ENCODE assay signal across 1 cellular context in the genomic region with DNA sequence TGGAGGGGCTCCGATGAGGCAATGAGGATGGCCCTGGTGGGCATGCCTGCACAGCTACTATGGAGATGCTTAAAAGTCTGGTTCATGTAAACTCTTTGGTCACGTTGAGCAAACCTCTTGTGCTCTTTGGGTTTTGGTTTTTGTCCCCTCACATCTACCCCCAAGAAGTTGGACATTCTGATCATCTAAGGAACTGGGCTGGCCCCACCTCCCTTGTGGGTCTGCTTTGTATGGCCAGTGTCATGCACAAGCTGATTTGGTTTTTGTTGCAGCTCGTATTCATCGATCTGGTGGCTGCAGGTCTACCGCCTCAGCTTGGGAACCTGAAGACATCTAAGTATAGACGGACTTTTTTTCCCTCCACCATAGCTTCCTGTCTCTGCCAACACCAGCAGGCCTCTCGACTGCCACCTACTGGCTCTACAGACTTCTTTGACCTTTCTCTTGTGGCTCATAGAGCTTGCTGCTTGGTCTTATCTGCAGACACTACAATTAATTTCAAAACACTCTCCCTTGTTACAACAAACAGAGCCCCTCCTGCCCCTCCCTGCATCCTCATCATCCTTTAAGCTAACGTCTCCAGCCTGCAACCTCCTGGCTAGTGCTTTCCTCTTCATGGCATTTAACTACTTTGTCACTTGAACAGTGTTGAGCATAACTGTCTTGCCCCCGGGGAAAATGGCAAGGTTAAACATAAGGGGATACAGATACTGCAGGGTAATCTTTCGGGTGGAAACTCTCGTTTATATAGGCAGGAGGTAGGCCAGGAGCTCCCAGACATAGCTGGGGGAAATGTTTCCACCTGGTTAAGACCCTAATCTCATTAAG.
TF ChIP-seq lines count a peak whose summit lies in the region.

No MANE protein-coding gene starts in this region.

TF ChIP-seq in K562, 482 proteins besides CTCF, POLR2A, EP300 and RAD21 (continued from another document and continues in another):
- TF ChIP-seq, protein P1, sequence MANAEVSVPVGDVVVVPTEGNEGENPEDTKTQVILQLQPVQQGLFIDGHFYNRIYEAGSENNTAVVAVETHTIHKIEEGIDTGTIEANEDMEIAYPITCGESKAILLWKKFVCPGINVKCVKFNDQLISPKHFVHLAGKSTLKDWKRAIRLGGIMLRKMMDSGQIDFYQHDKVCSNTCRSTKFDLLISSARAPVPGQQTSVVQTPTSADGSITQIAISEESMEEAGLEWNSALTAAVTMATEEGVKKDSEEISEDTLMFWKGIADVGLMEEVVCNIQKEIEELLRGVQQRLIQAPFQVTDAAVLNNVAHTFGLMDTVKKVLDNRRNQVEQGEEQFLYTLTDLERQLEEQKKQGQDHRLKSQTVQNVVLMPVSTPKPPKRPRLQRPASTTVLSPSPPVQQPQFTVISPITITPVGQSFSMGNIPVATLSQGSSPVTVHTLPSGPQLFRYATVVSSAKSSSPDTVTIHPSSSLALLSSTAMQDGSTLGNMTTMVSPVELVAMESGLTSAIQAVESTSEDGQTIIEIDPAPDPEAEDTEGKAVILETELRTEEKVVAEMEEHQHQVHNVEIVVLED (CRISPR knock-in tag; IDR thresholded peaks at IDR 0.05) = no peak
- TF ChIP-seq JUNB (CRISPR knock-in tag; conservative IDR thresholded peaks at IDR 0.05) (no peak), FOXA3 (CRISPR knock-in tag; conservative IDR thresholded peaks at IDR 0.05 in 1 of 2, IDR thresholded peaks at IDR 0.05 in 1 of 2) (no peak), PRPF4 (IDR thresholded peaks at IDR 0.05; ENCODE audit: insufficient read depth, low read depth, low read length, poor library complexity, severe bottlenecking) (no peak), CXXC5 (CRISPR knock-in tag; IDR thresholded peaks at IDR 0.05) (no peak), FOXK1 (CRISPR knock-in tag; IDR thresholded peaks at IDR 0.05; ENCODE audit: borderline replicate concordance) (0 out of 2 replicates have a peak, but pooled peaks have one; percentile 24), MTA3 (IDR thresholded peaks at IDR 0.05; ENCODE audit: borderline replicate concordance) (0 out of 2 replicates have a peak, but pooled peaks have one; percentile 42), RBM34 (IDR thresholded peaks at IDR 0.05; ENCODE audit: borderline replicate concordance, insufficient read depth, low read length) (no peak), SMAD4 (CRISPR knock-in tag; conservative IDR thresholded peaks at IDR 0.05) (no peak), ZNF780A (CRISPR knock-in tag; IDR thresholded peaks at IDR 0.05) (no peak), SREBF2 (CRISPR knock-in tag; IDR thresholded peaks at IDR 0.05) (no peak), CAMTA2 (CRISPR knock-in tag; conservative IDR thresholded peaks at IDR 0.05) (no peak), ZBTB8A (IDR thresholded peaks at IDR 0.05; ENCODE audit: partially characterized antibody) (no peak), NBN (IDR thresholded peaks at IDR 0.05; ENCODE audit: low read depth) (no peak), NEUROD1 (IDR thresholded peaks at IDR 0.05; ENCODE audit: borderline replicate concordance, low read depth, low read length, partially characterized antibody) (no peak), COPS2 (conservative IDR thresholded peaks at IDR 0.05) (no peak), SMARCC2 (IDR thresholded peaks at IDR 0.05; ENCODE audit: low read depth) (no peak), ETV5 (CRISPR knock-in tag; IDR thresholded peaks at IDR 0.05; ENCODE audit: low read depth) (no peak), BRCA1 (IDR thresholded peaks at IDR 0.05) (no peak), BRCA1 (CRISPR knock-in tag; IDR thresholded peaks at IDR 0.05) (no peak), MYNN (IDR thresholded peaks at IDR 0.05) (no peak), MYNN (CRISPR knock-in tag; IDR thresholded peaks at IDR 0.05) (no peak), SNIP1 (IDR thresholded peaks at IDR 0.05; ENCODE audit: low read depth) (no peak), POLR2AphosphoS5 (IDR thresholded peaks at IDR 0.05; ENCODE audit: control insufficient read depth, insufficient read depth, low read depth, low read length) (no peak), TEAD1 (CRISPR knock-in tag; IDR thresholded peaks at IDR 0.05) (0 out of 4 replicates have a peak, but pooled peaks of 1 of the 2 experiments have one; percentile 32), DMBX1 (CRISPR knock-in tag; IDR thresholded peaks at IDR 0.05; ENCODE audit: borderline replicate concordance) (no peak), NCOA4 (IDR thresholded peaks at IDR 0.05; ENCODE audit: partially characterized antibody) (no peak), ZNF23 (CRISPR knock-in tag; IDR thresholded peaks at IDR 0.05) (no peak), MEF2A (IDR thresholded peaks at IDR 0.05; ENCODE audit: control insufficient read depth, low read depth, low read length) (no peak), MAZ (CRISPR knock-in tag; conservative IDR thresholded peaks at IDR 0.05 in 1 of 2, IDR thresholded peaks at IDR 0.05 in 1 of 2) (no peak), NFE2L1 (tag; IDR thresholded peaks at IDR 0.05; ENCODE audit: borderline replicate concordance, low read depth) (no peak), BHLHE40 (IDR thresholded peaks at IDR 0.05; ENCODE audit: low read length) (no peak), ZNF699 (CRISPR knock-in tag; IDR thresholded peaks at IDR 0.05; ENCODE audit: insufficient replicate concordance) (no peak), ZNF311 (CRISPR knock-in tag; IDR thresholded peaks at IDR 0.05) (no peak), HDGF (IDR thresholded peaks at IDR 0.05) (no peak), BRF1 (IDR thresholded peaks at IDR 0.05; ENCODE audit: borderline replicate concordance, extremely low read depth, insufficient read length) (no peak), U2AF2 (optimal IDR thresholded peaks at IDR 0.05; ENCODE audit: low read depth, low read length) (no peak), KDM5B (IDR thresholded peaks at IDR 0.05; ENCODE audit: insufficient replicate concordance, low read depth, low read length) (no peak)
- TF ChIP-seq, protein P2, sequence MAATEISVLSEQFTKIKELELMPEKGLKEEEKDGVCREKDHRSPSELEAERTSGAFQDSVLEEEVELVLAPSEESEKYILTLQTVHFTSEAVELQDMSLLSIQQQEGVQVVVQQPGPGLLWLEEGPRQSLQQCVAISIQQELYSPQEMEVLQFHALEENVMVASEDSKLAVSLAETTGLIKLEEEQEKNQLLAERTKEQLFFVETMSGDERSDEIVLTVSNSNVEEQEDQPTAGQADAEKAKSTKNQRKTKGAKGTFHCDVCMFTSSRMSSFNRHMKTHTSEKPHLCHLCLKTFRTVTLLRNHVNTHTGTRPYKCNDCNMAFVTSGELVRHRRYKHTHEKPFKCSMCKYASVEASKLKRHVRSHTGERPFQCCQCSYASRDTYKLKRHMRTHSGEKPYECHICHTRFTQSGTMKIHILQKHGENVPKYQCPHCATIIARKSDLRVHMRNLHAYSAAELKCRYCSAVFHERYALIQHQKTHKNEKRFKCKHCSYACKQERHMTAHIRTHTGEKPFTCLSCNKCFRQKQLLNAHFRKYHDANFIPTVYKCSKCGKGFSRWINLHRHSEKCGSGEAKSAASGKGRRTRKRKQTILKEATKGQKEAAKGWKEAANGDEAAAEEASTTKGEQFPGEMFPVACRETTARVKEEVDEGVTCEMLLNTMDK (IDR thresholded peaks at IDR 0.05; ENCODE audit: borderline replicate concordance, insufficient read depth, low read depth, low read length, poor library complexity, severe bottlenecking) = peak; percentile 18
- TF ChIP-seq, protein P3, sequence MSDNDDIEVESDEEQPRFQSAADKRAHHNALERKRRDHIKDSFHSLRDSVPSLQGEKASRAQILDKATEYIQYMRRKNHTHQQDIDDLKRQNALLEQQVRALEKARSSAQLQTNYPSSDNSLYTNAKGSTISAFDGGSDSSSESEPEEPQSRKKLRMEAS (CRISPR knock-in tag; IDR thresholded peaks at IDR 0.05) = 0 out of 2 replicates have a peak, but pooled peaks have one; percentile 30
- TF ChIP-seq, protein P4, sequence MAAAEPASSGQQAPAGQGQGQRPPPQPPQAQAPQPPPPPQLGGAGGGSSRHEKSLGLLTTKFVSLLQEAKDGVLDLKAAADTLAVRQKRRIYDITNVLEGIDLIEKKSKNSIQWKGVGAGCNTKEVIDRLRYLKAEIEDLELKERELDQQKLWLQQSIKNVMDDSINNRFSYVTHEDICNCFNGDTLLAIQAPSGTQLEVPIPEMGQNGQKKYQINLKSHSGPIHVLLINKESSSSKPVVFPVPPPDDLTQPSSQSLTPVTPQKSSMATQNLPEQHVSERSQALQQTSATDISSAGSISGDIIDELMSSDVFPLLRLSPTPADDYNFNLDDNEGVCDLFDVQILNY (CRISPR knock-in tag; IDR thresholded peaks at IDR 0.05) = no peak
- TF ChIP-seq, protein P5, sequence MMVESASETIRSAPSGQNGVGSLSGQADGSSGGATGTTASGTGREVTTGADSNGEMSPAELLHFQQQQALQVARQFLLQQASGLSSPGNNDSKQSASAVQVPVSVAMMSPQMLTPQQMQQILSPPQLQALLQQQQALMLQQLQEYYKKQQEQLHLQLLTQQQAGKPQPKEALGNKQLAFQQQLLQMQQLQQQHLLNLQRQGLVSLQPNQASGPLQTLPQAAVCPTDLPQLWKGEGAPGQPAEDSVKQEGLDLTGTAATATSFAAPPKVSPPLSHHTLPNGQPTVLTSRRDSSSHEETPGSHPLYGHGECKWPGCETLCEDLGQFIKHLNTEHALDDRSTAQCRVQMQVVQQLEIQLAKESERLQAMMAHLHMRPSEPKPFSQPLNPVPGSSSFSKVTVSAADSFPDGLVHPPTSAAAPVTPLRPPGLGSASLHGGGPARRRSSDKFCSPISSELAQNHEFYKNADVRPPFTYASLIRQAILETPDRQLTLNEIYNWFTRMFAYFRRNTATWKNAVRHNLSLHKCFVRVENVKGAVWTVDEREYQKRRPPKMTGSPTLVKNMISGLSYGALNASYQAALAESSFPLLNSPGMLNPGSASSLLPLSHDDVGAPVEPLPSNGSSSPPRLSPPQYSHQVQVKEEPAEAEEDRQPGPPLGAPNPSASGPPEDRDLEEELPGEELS (CRISPR knock-in tag; IDR thresholded peaks at IDR 0.05; ENCODE audit: borderline replicate concordance) = no peak
- TF ChIP-seq, protein P6, sequence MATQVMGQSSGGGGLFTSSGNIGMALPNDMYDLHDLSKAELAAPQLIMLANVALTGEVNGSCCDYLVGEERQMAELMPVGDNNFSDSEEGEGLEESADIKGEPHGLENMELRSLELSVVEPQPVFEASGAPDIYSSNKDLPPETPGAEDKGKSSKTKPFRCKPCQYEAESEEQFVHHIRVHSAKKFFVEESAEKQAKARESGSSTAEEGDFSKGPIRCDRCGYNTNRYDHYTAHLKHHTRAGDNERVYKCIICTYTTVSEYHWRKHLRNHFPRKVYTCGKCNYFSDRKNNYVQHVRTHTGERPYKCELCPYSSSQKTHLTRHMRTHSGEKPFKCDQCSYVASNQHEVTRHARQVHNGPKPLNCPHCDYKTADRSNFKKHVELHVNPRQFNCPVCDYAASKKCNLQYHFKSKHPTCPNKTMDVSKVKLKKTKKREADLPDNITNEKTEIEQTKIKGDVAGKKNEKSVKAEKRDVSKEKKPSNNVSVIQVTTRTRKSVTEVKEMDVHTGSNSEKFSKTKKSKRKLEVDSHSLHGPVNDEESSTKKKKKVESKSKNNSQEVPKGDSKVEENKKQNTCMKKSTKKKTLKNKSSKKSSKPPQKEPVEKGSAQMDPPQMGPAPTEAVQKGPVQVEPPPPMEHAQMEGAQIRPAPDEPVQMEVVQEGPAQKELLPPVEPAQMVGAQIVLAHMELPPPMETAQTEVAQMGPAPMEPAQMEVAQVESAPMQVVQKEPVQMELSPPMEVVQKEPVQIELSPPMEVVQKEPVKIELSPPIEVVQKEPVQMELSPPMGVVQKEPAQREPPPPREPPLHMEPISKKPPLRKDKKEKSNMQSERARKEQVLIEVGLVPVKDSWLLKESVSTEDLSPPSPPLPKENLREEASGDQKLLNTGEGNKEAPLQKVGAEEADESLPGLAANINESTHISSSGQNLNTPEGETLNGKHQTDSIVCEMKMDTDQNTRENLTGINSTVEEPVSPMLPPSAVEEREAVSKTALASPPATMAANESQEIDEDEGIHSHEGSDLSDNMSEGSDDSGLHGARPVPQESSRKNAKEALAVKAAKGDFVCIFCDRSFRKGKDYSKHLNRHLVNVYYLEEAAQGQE (CRISPR knock-in tag; IDR thresholded peaks at IDR 0.05; ENCODE audit: low read depth) = no peak
- TF ChIP-seq, protein P7, sequence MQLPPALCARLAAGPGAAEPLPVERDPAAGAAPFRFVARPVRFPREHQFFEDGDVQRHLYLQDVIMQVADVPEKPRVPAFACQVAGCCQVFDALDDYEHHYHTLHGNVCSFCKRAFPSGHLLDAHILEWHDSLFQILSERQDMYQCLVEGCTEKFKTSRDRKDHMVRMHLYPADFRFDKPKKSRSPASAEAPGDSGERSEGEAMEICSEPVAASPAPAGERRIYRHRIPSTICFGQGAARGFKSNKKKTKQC (CRISPR knock-in tag; IDR thresholded peaks at IDR 0.05) = 0 out of 2 replicates have a peak, but pooled peaks have one; percentile 45
- TF ChIP-seq, protein P8, sequence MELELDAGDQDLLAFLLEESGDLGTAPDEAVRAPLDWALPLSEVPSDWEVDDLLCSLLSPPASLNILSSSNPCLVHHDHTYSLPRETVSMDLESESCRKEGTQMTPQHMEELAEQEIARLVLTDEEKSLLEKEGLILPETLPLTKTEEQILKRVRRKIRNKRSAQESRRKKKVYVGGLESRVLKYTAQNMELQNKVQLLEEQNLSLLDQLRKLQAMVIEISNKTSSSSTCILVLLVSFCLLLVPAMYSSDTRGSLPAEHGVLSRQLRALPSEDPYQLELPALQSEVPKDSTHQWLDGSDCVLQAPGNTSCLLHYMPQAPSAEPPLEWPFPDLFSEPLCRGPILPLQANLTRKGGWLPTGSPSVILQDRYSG (tag; conservative IDR thresholded peaks at IDR 0.05; ENCODE audit: low read depth) = no peak
- TF ChIP-seq, protein P9, sequence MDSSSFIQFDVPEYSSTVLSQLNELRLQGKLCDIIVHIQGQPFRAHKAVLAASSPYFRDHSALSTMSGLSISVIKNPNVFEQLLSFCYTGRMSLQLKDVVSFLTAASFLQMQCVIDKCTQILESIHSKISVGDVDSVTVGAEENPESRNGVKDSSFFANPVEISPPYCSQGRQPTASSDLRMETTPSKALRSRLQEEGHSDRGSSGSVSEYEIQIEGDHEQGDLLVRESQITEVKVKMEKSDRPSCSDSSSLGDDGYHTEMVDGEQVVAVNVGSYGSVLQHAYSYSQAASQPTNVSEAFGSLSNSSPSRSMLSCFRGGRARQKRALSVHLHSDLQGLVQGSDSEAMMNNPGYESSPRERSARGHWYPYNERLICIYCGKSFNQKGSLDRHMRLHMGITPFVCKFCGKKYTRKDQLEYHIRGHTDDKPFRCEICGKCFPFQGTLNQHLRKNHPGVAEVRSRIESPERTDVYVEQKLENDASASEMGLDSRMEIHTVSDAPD (CRISPR knock-in tag; IDR thresholded peaks at IDR 0.05) = no peak
- TF ChIP-seq, protein P10, sequence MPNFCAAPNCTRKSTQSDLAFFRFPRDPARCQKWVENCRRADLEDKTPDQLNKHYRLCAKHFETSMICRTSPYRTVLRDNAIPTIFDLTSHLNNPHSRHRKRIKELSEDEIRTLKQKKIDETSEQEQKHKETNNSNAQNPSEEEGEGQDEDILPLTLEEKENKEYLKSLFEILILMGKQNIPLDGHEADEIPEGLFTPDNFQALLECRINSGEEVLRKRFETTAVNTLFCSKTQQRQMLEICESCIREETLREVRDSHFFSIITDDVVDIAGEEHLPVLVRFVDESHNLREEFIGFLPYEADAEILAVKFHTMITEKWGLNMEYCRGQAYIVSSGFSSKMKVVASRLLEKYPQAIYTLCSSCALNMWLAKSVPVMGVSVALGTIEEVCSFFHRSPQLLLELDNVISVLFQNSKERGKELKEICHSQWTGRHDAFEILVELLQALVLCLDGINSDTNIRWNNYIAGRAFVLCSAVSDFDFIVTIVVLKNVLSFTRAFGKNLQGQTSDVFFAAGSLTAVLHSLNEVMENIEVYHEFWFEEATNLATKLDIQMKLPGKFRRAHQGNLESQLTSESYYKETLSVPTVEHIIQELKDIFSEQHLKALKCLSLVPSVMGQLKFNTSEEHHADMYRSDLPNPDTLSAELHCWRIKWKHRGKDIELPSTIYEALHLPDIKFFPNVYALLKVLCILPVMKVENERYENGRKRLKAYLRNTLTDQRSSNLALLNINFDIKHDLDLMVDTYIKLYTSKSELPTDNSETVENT (CRISPR knock-in tag; IDR thresholded peaks at IDR 0.05) = no peak
